23 cellular contexts compared by ENCODE assay signal in the genomic region with DNA sequence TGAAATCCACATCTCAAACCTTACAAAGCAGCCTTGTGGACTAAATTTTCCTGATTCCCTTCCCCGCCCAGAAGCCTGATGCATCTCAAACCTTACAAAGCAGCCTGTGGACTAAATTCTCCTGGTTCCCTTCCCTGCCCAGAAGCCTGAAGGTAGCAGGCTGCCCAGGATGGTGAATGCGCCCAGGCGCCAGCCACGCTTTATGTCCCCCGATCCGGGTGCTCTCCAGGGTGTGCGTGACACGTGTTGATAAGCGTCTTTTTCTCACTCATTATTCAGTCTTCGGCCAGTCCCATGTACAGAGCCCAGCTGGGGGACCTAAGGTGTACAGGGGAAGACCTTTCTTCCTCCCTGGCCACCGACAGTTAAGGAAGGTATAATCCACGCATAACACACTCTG. TPM values are rescaled to one million over a fixed set of nuclear protein-coding genes. Genes with fewer than 3 reads are reported as not detected.
DNase-seq lines count a peak whose midpoint lies in the region; ATAC-seq, FAIRE-seq and TF ChIP-seq lines count a peak whose summit lies in the region.
"Had no signal": no experiment of that assay in that cellular context is flagged by ENCODE, and none has a peak within 500 bp of the region (broad histone marks: within the 10 kb centered on the region; RNA-seq: fewer than 3 reads in every experiment).

No MANE protein-coding gene starts in this region.

- no peak overlapping the region for H4K5ac ChIP-seq in H9 (ENCODE audit: insufficient read length, low read depth, low read length)

- no peaks in the 10 kb centered on the region for H3K27me3 ChIP-seq in Caco-2 (replicated peaks; ENCODE audit: control insufficient read depth, insufficient read depth, low read length)
- H3K27me3 ChIP-seq in H9 (ENCODE audit: insufficient read depth, low read length), result no peaks in the 10 kb centered on the region
- H3K27me3 ChIP-seq in endodermal cell (ENCODE audit: control insufficient read depth, insufficient read depth, low read length, poor library complexity, severe bottlenecking), result no peaks in the 10 kb centered on the region
- H3K27me3 ChIP-seq: BLaER1 treated with 17β-estradiol and CSF1 and Interleukin-3, amounts not matched to agents 10 nM and 100 nM had no signal

- no peak overlapping the region for H3K56ac ChIP-seq in H9 (ENCODE audit: insufficient read length, low read depth, low read length)

- POLR2A ChIA-PET in Caco-2 (lab: Charles Lee), result no interaction called here

- H3K27me3 Mint-ChIP-seq in Caco-2 (ENCODE audit: insufficient read depth, unreplicated experiment), result no peaks in the 10 kb centered on the region
- peaks cover 1% of the 10 kb centered on the region; the same call in 1 of the 2 replicates for H3K27me3 Mint-ChIP-seq in H9 (ENCODE audit: low read depth)
- no peaks in the 10 kb centered on the region for H3K27me3 Mint-ChIP-seq in endodermal cell (ENCODE audit: insufficient read depth)
- H3K27me3 Mint-ChIP-seq in progenitor cell of endocrine pancreas, result no peaks in the 10 kb centered on the region
- H3K27me3 Mint-ChIP-seq: CD4-positive, alpha-beta T cell had no signal

- H3K4me1 ChIP-seq in Caco-2 (peaks cover 3% of the 10 kb centered on the region; the same call in 1 of the 2 replicates), H9 (ENCODE audit: insufficient read depth, low read length) (no peaks in the 10 kb centered on the region; the same call in 1 of the 2 replicates), endodermal cell (ENCODE audit: control insufficient read depth, insufficient read depth, low read length) (no peaks in the 10 kb centered on the region)
- H3K4me1 ChIP-seq: A549; BLaER1 treated with 17β-estradiol and CSF1 and Interleukin-3, amounts not matched to agents 10 nM and 100 nM had no signal

- H3K79me1 ChIP-seq in H9 (ENCODE audit: insufficient read depth, low read depth, low read length, poor library complexity, severe bottlenecking), result no peaks in the 10 kb centered on the region

- TF ChIP-seq CTCF in Caco-2 (IDR thresholded peaks at IDR 0.05; ENCODE audit: insufficient read depth in 1 of 2, low read depth in 1 of 2, low read length in 1 of 2, severe bottlenecking in 1 of 2, unreplicated experiment in 1 of 2) (no peak), H9 (conservative IDR thresholded peaks at IDR 0.05) (no peak), endodermal cell (conservative IDR thresholded peaks at IDR 0.05) (no peak), progenitor cell of endocrine pancreas (IDR thresholded peaks at IDR 0.05; ENCODE audit: unreplicated experiment) (no peak)

- FAIRE-seq in GM12892 (lab: Jason Lieb, UNC), result no peak
- FAIRE-seq: A549, GM12878, GM19239, H54 had no signal

- no peak overlapping the region for H3K23ac ChIP-seq in H9 (ENCODE audit: insufficient read length, low read depth, low read length)

- H4K91ac ChIP-seq in H9 (ENCODE audit: insufficient read length, low read depth, low read length), result no peak overlapping the region

- H3K9me3 ChIP-seq in Caco-2, result no peaks in the 10 kb centered on the region
- H3K9me3 ChIP-seq in H9 (ENCODE audit: control insufficient read depth, low read depth, low read length), result no peaks in the 10 kb centered on the region
- no peaks in the 10 kb centered on the region for H3K9me3 ChIP-seq in endodermal cell (ENCODE audit: control insufficient read depth, low read length)
- H3K9me3 ChIP-seq: A549; BLaER1 treated with 17β-estradiol and CSF1 and Interleukin-3, amounts not matched to agents 10 nM and 100 nM had no signal

- no peaks in the 10 kb centered on the region for H3K79me2 ChIP-seq in H9 (ENCODE audit: insufficient read depth, low read length)

- no peak for ATAC-seq in GM18873 (IDR thresholded peaks at IDR 0.05; ENCODE audit: low FRiP score, unreplicated experiment)

- CTCF ChIA-PET in Caco-2 (lab: Charles Lee), result no interaction called here

- H3K9me3 Mint-ChIP-seq in Caco-2 (ENCODE audit: unreplicated experiment) (no peaks in the 10 kb centered on the region), H9 (no peaks in the 10 kb centered on the region), endodermal cell (no peaks in the 10 kb centered on the region), progenitor cell of endocrine pancreas (ENCODE audit: low read depth) (no peaks in the 10 kb centered on the region)
- H3K9me3 Mint-ChIP-seq: CD4-positive, alpha-beta T cell had no signal

- H3K36me3 Mint-ChIP-seq in Caco-2 (ENCODE audit: insufficient read depth, unreplicated experiment) (peaks cover 67% of the 10 kb centered on the region), H9 (ENCODE audit: insufficient read depth in 1 of 3, low read depth in 3 of 3) (peaks cover 15 to 41% (median 38%) of the 10 kb centered on the region in 3 experiments; a peak in 6 of 7 replicates), endodermal cell (ENCODE audit: low read depth) (peaks cover 36% of the 10 kb centered on the region), progenitor cell of endocrine pancreas (ENCODE audit: insufficient read depth) (peaks cover 4% of the 10 kb centered on the region)

- H3K9ac ChIP-seq in H9 (ENCODE audit: extremely low read depth, insufficient read length, low read length), result no peak overlapping the region
- no peak overlapping the region for H3K9ac ChIP-seq in endodermal cell (ENCODE audit: extremely low read depth, low read length, poor library complexity, severe bottlenecking)
- H3K9ac ChIP-seq: BLaER1 treated with 17β-estradiol and CSF1 and Interleukin-3, amounts not matched to agents 10 nM and 100 nM had no signal

- no peak for DNase-seq in Caco-2
- no peak for DNase-seq in H9
- DNase-seq in endodermal cell, result no peak
- no peak for DNase-seq in progenitor cell of endocrine pancreas (ENCODE audit: low spot score, unreplicated experiment)
- DNase-seq in GM12892 (ENCODE audit: insufficient read length), result no peak
- DNase-seq in NCI-H226, result no peak
- DNase-seq: AML-193; CD4-positive, alpha-beta T cell; Karpas-422; NCI-H1092; NCI-H1417 treated with DMSO at 0.1 percent for 48 hours; NCI-H1694 treated with DMSO at 0.1 percent for 48 hours; NCI-H2081; NCI-H2171 treated with DMSO at 0.1 percent for 48 hours; NCI-H524; RPMI8226; SHP77 had no signal

- no peak overlapping the region for H2AK5ac ChIP-seq in H9 (ENCODE audit: insufficient read length, low read length)

- H3K4me1 Mint-ChIP-seq in Caco-2 (ENCODE audit: low read depth, unreplicated experiment) (peaks cover 5% of the 10 kb centered on the region), H9 (peaks cover 2 to 6% of the 10 kb centered on the region in 2 experiments; a peak in 3 of 4 replicates), endodermal cell (no peaks in the 10 kb centered on the region), progenitor cell of endocrine pancreas (ENCODE audit: low read depth) (peaks cover 2% of the 10 kb centered on the region)

- H4K8ac ChIP-seq in H9 (replicated peaks; ENCODE audit: insufficient read length, low read depth, low read length), result no peak overlapping the region

- no peak overlapping the region for H3K27ac ChIP-seq in H9 (ENCODE audit: insufficient read length, low read depth, low read length)
- no peak overlapping the region for H3K27ac ChIP-seq in endodermal cell (ENCODE audit: low read depth, low read length)
- H3K27ac ChIP-seq: A549; BLaER1 treated with 17β-estradiol and CSF1 and Interleukin-3, amounts not matched to agents 10 nM and 100 nM had no signal

- no TSS peak for BruUV-seq in Caco-2 (replicated peaks; lab: Mats Ljungman, UMichigan)

- H2BK120ac ChIP-seq in H9 (ENCODE audit: low read depth, low read length, poor library complexity, severe bottlenecking), result no peak overlapping the region

- no peak overlapping the region for H3T11ph ChIP-seq in H9 (ENCODE audit: low read length)

- H3K27ac Mint-ChIP-seq in Caco-2 (ENCODE audit: unreplicated experiment), result peak overlapping the region; percentile 37
- peak overlapping the region in 2 of 3 experiments; percentile 19 to 41; a peak in 4 of 7 replicates for H3K27ac Mint-ChIP-seq in H9
- peak overlapping the region; percentile 15 for H3K27ac Mint-ChIP-seq in endodermal cell
- H3K27ac Mint-ChIP-seq in progenitor cell of endocrine pancreas, result peak overlapping the region; percentile 16
- H3K27ac Mint-ChIP-seq: CD4-positive, alpha-beta T cell had no signal

- H3K4me3 ChIP-seq in Caco-2 (ENCODE audit: low read depth, low read length) (no peak overlapping the region), endodermal cell (ENCODE audit: low read length) (no peak overlapping the region)
- H3K4me3 ChIP-seq: A549; BLaER1 treated with 17β-estradiol and CSF1 and Interleukin-3, amounts not matched to agents 10 nM and 100 nM; GM12878 had no signal

- H2BK20ac ChIP-seq in H9 (ENCODE audit: low read depth, low read length, poor library complexity, severe bottlenecking), result no peak overlapping the region

- no peak overlapping the region for H2BK12ac ChIP-seq in H9 (ENCODE audit: insufficient read length, low read depth, low read length)

- no peaks in the 10 kb centered on the region for H4K20me1 ChIP-seq in H9 (ENCODE audit: control insufficient read depth, insufficient read depth, insufficient read length)

- no peak overlapping the region for H2BK15ac ChIP-seq in H9 (ENCODE audit: low read depth, low read length)

- TF ChIP-seq POLR2A in GM12892 (IDR thresholded peaks at IDR 0.05; ENCODE audit: low read depth, low read length), result no peak

- no peak overlapping the region for H3K18ac ChIP-seq in H9 (ENCODE audit: insufficient read length, low read depth, low read length)

- no peak overlapping the region for H3K4me3 Mint-ChIP-seq in Caco-2 (ENCODE audit: unreplicated experiment)
- no peak overlapping the region for H3K4me3 Mint-ChIP-seq in H9
- H3K4me3 Mint-ChIP-seq in endodermal cell, result no peak overlapping the region
- H3K4me3 Mint-ChIP-seq in progenitor cell of endocrine pancreas (ENCODE audit: low read depth), result no peak overlapping the region
- H3K4me3 Mint-ChIP-seq: CD4-positive, alpha-beta T cell had no signal

- no CpG with 5 or more reads among the region's 12 CpGs for WGBS in H9 (ENCODE audit: extremely low coverage, insufficient read length, low lambda C conversion rate)
- 95% methylated on average over 9 to 12 of the region's 12 CpGs for WGBS in endodermal cell (ENCODE audit: insufficient coverage in 1 of 2, insufficient read length in 1 of 2), 2 experiments

- no peaks in the 10 kb centered on the region for H3K23me2 ChIP-seq in H9 (ENCODE audit: insufficient read length, low read depth, low read length, poor library complexity, severe bottlenecking)

- no peak overlapping the region for H2BK5ac ChIP-seq in H9 (ENCODE audit: insufficient read length, low read length)

- intact Hi-C loops in Caco-2 (cut with micrococcal nuclease; ENCODE audit: unreplicated experiment), result no loop called here

- peaks cover 2% of the 10 kb centered on the region; the same call in 1 of the 2 replicates for H3K36me3 ChIP-seq in Caco-2 (ENCODE audit: control insufficient read depth, insufficient read depth, low read length)
- H3K36me3 ChIP-seq in endodermal cell (ENCODE audit: control insufficient read depth, insufficient read depth, low read length), result peaks cover 8% of the 10 kb centered on the region

- no peak overlapping the region for H2AFZ ChIP-seq in H9 (ENCODE audit: low read length)

- H3K4ac ChIP-seq in H9 (ENCODE audit: low read depth, low read length), result no peak overlapping the region

- no peak overlapping the region for H3K4me2 ChIP-seq in H9 (ENCODE audit: insufficient read depth, insufficient read length, low read length)
- H3K4me2 ChIP-seq: A549; BLaER1 treated with 17β-estradiol and CSF1 and Interleukin-3, amounts not matched to agents 10 nM and 100 nM had no signal

- no peak overlapping the region for H3K14ac ChIP-seq in H9 (ENCODE audit: insufficient read depth, low read length)

RNA-seq across cellular contexts. Expression of a gene that starts 31.8 kb away (rescaled TPM):
- 244 and 245 TPM in 2 replicates for total RNA-seq in Caco-2 (2022)
- 131 and 139 TPM in 2 replicates for total RNA-seq in H9 (2021)
- 100 to 1,000 TPM; 153 to 160 TPM for total RNA-seq in endodermal cell
- polyA plus RNA-seq in endodermal cell (2013, experiment 1 of 2), result 103 TPM
- polyA plus RNA-seq in endodermal cell (2013, experiment 2 of 2), result 95.8 TPM
- 107 and 111 TPM in 2 replicates for total RNA-seq in progenitor cell of endocrine pancreas
- polyA plus RNA-seq in GM12892 (2012; ENCODE audit: missing spikeins), result 32.8 TPM

RNA-seq across cellular contexts. Expression of a gene that starts 35.1 kb away (rescaled TPM):
- total RNA-seq in Caco-2 (2022) (30.0 and 37.7 TPM in 2 replicates), H9 (2021) (54.8 and 55.0 TPM in 2 replicates), endodermal cell (10 to 100 TPM; 31.4 to 35.1 TPM), progenitor cell of endocrine pancreas (22.6 and 26.1 TPM in 2 replicates)
- polyA plus RNA-seq in endodermal cell (2013, experiment 1 of 2), result 7.6 TPM
- 7.7 TPM for polyA plus RNA-seq in endodermal cell (2013, experiment 2 of 2)
- polyA plus RNA-seq in GM12892 (2012; ENCODE audit: missing spikeins), result 1.0 TPM
